Comparison of ENCODE assay signal across 8 cellular contexts in genomic region chr11:69101100-69101791, GRCh38. TPM values are rescaled to one million over a fixed set of nuclear protein-coding genes. Genes with fewer than 3 reads are reported as not detected.
DNase-seq lines count a peak whose midpoint lies in the region; ATAC-seq and TF ChIP-seq lines count a peak whose summit lies in the region.

No MANE protein-coding gene starts in this region.

- H3K36me3 Mint-ChIP-seq in naive thymus-derived CD8-positive, alpha-beta T cell, result no peaks in the 10 kb centered on the region
- H3K36me3 Mint-ChIP-seq in stimulated activated effector memory CD8-positive, alpha-beta T cell treated with anti-CD3 and anti-CD28 coated beads, Interleukin-12 subunit alpha, Interleukin-12 subunit beta, amount 100 ng/mL, for 72 hours, result no peaks in the 10 kb centered on the region

- H3K27ac Mint-ChIP-seq in naive thymus-derived CD8-positive, alpha-beta T cell, result peak overlapping the region in 2 of 10 donors; percentile 43 to 48
- no peak overlapping the region for H3K27ac Mint-ChIP-seq in stimulated activated effector memory CD8-positive, alpha-beta T cell treated with anti-CD3 and anti-CD28 coated beads, Interleukin-12 subunit alpha, Interleukin-12 subunit beta, amount 100 ng/mL, for 72 hours

- ATAC-seq in HG03045 (IDR thresholded peaks at IDR 0.05; ENCODE audit: unreplicated experiment) (peak; percentile 55), HG03342 (IDR thresholded peaks at IDR 0.05; ENCODE audit: unreplicated experiment) (no peak)
- peak; percentile 95 to 98 for ATAC-seq in naive thymus-derived CD8-positive, alpha-beta T cell
- peak; percentile 80 for ATAC-seq in stimulated activated effector memory CD8-positive, alpha-beta T cell treated with anti-CD3 and anti-CD28 coated beads, Interleukin-12 subunit alpha, Interleukin-12 subunit beta, amount 100 ng/mL, for 72 hours

- no peaks in the 10 kb centered on the region for H3K27me3 Mint-ChIP-seq in naive thymus-derived CD8-positive, alpha-beta T cell

- peak; percentile 97 for TF ChIP-seq CTCF in epithelial cell of proximal tubule (conservative IDR thresholded peaks at IDR 0.05; ENCODE audit: low read depth, low read length)

- no peaks in the 10 kb centered on the region for H3K9me3 Mint-ChIP-seq in naive thymus-derived CD8-positive, alpha-beta T cell
- no peaks in the 10 kb centered on the region for H3K9me3 Mint-ChIP-seq in stimulated activated effector memory CD8-positive, alpha-beta T cell treated with anti-CD3 and anti-CD28 coated beads, Interleukin-12 subunit alpha, Interleukin-12 subunit beta, amount 100 ng/mL, for 72 hours

- no peak overlapping the region for H3K4me3 ChIP-seq in epithelial cell of proximal tubule (ENCODE audit: low read depth, low read length)

- peaks cover 0 to 18% (median 3%) of the 10 kb centered on the region in 4 donors for H3K4me1 Mint-ChIP-seq in naive thymus-derived CD8-positive, alpha-beta T cell
- no peaks in the 10 kb centered on the region for H3K4me1 Mint-ChIP-seq in stimulated activated effector memory CD8-positive, alpha-beta T cell treated with anti-CD3 and anti-CD28 coated beads, Interleukin-12 subunit alpha, Interleukin-12 subunit beta, amount 100 ng/mL, for 72 hours

- peak overlapping the region in 1 of 10 donors; percentile 42 for H3K4me3 Mint-ChIP-seq in naive thymus-derived CD8-positive, alpha-beta T cell
- no peak overlapping the region for H3K4me3 Mint-ChIP-seq in stimulated activated effector memory CD8-positive, alpha-beta T cell treated with anti-CD3 and anti-CD28 coated beads, Interleukin-12 subunit alpha, Interleukin-12 subunit beta, amount 100 ng/mL, for 72 hours

- DNase-seq in DMS153 treated with DMSO at 0.1 percent for 48 hours (lab: John Stamatoyannopoulos, UW; ENCODE audit: unreplicated experiment), result peak; percentile 63
- DNase-seq in NOMO-1 treated with DMSO at 0.1 percent for 48 hours (lab: John Stamatoyannopoulos, UW; ENCODE audit: unreplicated experiment), result peak; percentile 31
- DNase-seq in activated T-cell treated with anti-CD3 and anti-CD28 coated beads for 24 hours (ENCODE audit: low read depth), result peak; percentile 73
- DNase-seq in epithelial cell of proximal tubule (ENCODE audit: low read depth), result no peak
- DNase-seq in naive thymus-derived CD8-positive, alpha-beta T cell, result peak; percentile 59 to 80 (median 74)
- DNase-seq in stimulated activated effector memory CD8-positive, alpha-beta T cell treated with anti-CD3 and anti-CD28 coated beads, Interleukin-12 subunit alpha, Interleukin-12 subunit beta, amount 100 ng/mL, for 72 hours (ENCODE audit: low spot score in 2 of 2), result peak; percentile 63 to 79

- POLR2A ChIA-PET in naive thymus-derived CD8-positive, alpha-beta T cell (lab: Charles Lee), result no interaction called here

RNA-seq across cellular contexts. Expression of gene TPCN2, which starts 52.5 kb away (rescaled TPM):
- total RNA-seq in epithelial cell of proximal tubule, result 6.3 and 8.4 TPM in 2 replicates
- 10 to 100 TPM; 25.4 to 27.2 TPM for total RNA-seq in naive thymus-derived CD8-positive, alpha-beta T cell
- polyA plus RNA-seq in naive thymus-derived CD8-positive, alpha-beta T cell, result 1 to 10 TPM; 3.8 to 6.3 (median 4.9) TPM

RNA-seq across cellular contexts. Expression of gene SMIM38, which starts 54.5 kb away (rescaled TPM):
- total RNA-seq in epithelial cell of proximal tubule, result 0.07 TPM in 1 of 2 replicates, not detected in the other
- total RNA-seq in naive thymus-derived CD8-positive, alpha-beta T cell, result under 1 TPM; 0.36 to 0.49 TPM
- polyA plus RNA-seq in naive thymus-derived CD8-positive, alpha-beta T cell, result under 1 TPM in 1 of 3 donors, not detected in 2; 0.11 TPM
